24 cellular contexts compared by ENCODE assay signal in the genomic region with DNA sequence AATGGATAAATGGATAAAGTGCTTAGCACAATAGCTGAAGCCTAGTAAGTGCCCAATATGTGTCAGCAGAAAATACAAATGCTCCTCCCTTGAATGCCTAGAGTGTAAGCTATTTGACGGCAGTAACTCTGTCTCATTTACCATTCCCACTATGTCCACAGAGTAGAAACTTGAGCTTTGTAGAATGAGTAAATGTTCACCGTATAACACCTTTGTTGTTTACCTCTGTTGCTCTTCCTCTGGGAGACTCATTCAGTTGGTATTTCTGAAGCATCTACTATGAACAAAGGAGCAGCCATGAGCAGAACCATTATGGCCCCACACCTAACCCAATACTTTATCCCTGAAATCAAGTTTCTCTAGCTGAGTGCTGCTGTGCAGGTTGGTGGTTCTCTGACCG. TPM values are rescaled to one million over a fixed set of nuclear protein-coding genes. Genes with fewer than 3 reads are reported as not detected.
DNase-seq lines count a peak whose midpoint lies in the region; ATAC-seq and TF ChIP-seq lines count a peak whose summit lies in the region.
"Had no signal": no experiment of that assay in that cellular context is flagged by ENCODE, and none has a peak within 500 bp of the region (broad histone marks: within the 10 kb centered on the region; RNA-seq: fewer than 3 reads in every experiment).

No MANE protein-coding gene starts in this region.

- no peak overlapping the region for H4K91ac ChIP-seq in IMR-90 (ENCODE audit: insufficient read depth, low read depth, low read length)

- H4K5ac ChIP-seq in IMR-90 (ENCODE audit: low read depth, low read length): no peak overlapping the region

- H3K4me1 ChIP-seq in IMR-90 (ENCODE audit: control insufficient read depth, insufficient read depth, low read length): no peaks in the 10 kb centered on the region; the same call in 1 of the 2 replicates
- peaks cover under 1% of the 10 kb centered on the region for H3K4me1 ChIP-seq in RWPE2 (ENCODE audit: insufficient read depth, poor library complexity, severe bottlenecking)
- peaks cover 5% of the 10 kb centered on the region for H3K4me1 ChIP-seq in foreskin keratinocyte
- H3K4me1 ChIP-seq in GM23338 (ENCODE audit: insufficient read depth): no peaks in the 10 kb centered on the region
- H3K4me1 ChIP-seq: BE2C had no signal

- H3K9me2 ChIP-seq in GM23338 (ENCODE audit: insufficient read depth): 0 out of 2 replicates have a peak, but pooled peaks cover 3% of the 10 kb centered on the region

- no peak overlapping the region for H3K27ac Mint-ChIP-seq in GM23338
- H3K27ac Mint-ChIP-seq: CD4-positive, CD25-positive, alpha-beta regulatory T cell; CD8-positive, alpha-beta memory T cell; HFFc6; IgD-negative memory B cell had no signal

- H3K79me1 ChIP-seq in IMR-90 (ENCODE audit: low read depth in 1 of 2, low read length in 2 of 2): no peaks in the 10 kb centered on the region

- 0 out of 2 replicates have a peak overlapping the region, but pooled peaks have one; percentile 8 for H3K14ac ChIP-seq in IMR-90 (replicated peaks; ENCODE audit: low read depth, low read length)

- H3K23ac ChIP-seq in IMR-90 (ENCODE audit: low read depth, low read length): no peak overlapping the region

- H3K9ac ChIP-seq in IMR-90 (ENCODE audit: low read depth, low read length): no peak overlapping the region

- H3K9me3 Mint-ChIP-seq in GM23338: peaks cover 10% of the 10 kb centered on the region; the same call in 2 of the 3 replicates

- TF ChIP-seq RAD21 in IMR-90 (IDR thresholded peaks at IDR 0.05; ENCODE audit: low read length): no peak

- TF ChIP-seq CTCF in IMR-90 (conservative IDR thresholded peaks at IDR 0.05; ENCODE audit: low read depth, low read length) (no peak), RWPE2 (IDR thresholded peaks at IDR 0.05; ENCODE audit: poor library complexity, severe bottlenecking) (no peak), foreskin keratinocyte (conservative IDR thresholded peaks at IDR 0.05) (no peak), GM23338 (conservative IDR thresholded peaks at IDR 0.05; ENCODE audit: low read depth in 2 of 2) (no peak)

- no peak overlapping the region for H3K4me3 Mint-ChIP-seq in GM23338
- H3K4me3 Mint-ChIP-seq: CD4-positive, CD25-positive, alpha-beta regulatory T cell; CD8-positive, alpha-beta memory T cell; HFFc6; IgD-negative memory B cell had no signal

- CTCF ChIA-PET in IMR-90 (lab: Yijun Ruan, JAX): interaction anchor here (0.6 kb wide), 2 partner anchors 24 to 180 kb away, joined by 4 read pairs; no protein-coding TSS in a partner anchor

- no peaks in the 10 kb centered on the region for H3K27me3 ChIP-seq in IMR-90 (ENCODE audit: control insufficient read depth, insufficient read depth, low read length)
- H3K27me3 ChIP-seq in RWPE2 (ENCODE audit: insufficient read depth, poor library complexity, severe bottlenecking): no peaks in the 10 kb centered on the region
- H3K27me3 ChIP-seq in foreskin keratinocyte: peaks cover 6% of the 10 kb centered on the region
- H3K27me3 ChIP-seq in GM23338 (ENCODE audit: insufficient read depth): peaks cover 8% of the 10 kb centered on the region
- H3K27me3 ChIP-seq: BE2C had no signal

- H3K36me3 Mint-ChIP-seq in GM23338 (ENCODE audit: low read depth): no peaks in the 10 kb centered on the region
- H3K36me3 Mint-ChIP-seq: CD4-positive, CD25-positive, alpha-beta regulatory T cell; CD8-positive, alpha-beta memory T cell; IgD-negative memory B cell had no signal

- no peak overlapping the region for H2AFZ ChIP-seq in IMR-90 (replicated peaks; ENCODE audit: low read length, poor library complexity)
- no peak overlapping the region for H2AFZ ChIP-seq in GM23338

- H2AK5ac ChIP-seq in IMR-90 (ENCODE audit: low read depth, low read length): no peak overlapping the region

- DNase-seq in IMR-90 (no peak), RWPE2 (ENCODE audit: low spot score) (no peak), foreskin keratinocyte (peak in 1 of 2 donors; percentile 60), GM23338 (ENCODE audit: low spot score) (no peak)
- DNase-seq: ACHN; BE2C; C1 segment of cervical spinal cord; CD4-positive, CD25-positive, alpha-beta regulatory T cell; CD8-positive, alpha-beta memory T cell; COR-L47; DMS 273 treated with DMSO at 0.1 percent for 48 hours; DMS53; DND-41; EL; GOT3; H7; HFFc6; KBM-7 had no signal

- ATAC-seq in IMR-90 (ENCODE audit: low read depth) (no peak), RWPE2 (ENCODE audit: low read depth) (peak; percentile 62), foreskin keratinocyte (peak; percentile 62), HG03378 (IDR thresholded peaks at IDR 0.05; ENCODE audit: unreplicated experiment) (no peak), GM23338 (no peak), GM21360 (IDR thresholded peaks at IDR 0.05; ENCODE audit: unreplicated experiment) (no peak)
- ATAC-seq: GM12878, HCT116 had no signal

- dilution Hi-C loops in IMR-90 (cut with HindIII; ENCODE audit: low sequenced_read_pairs, unreplicated experiment): no loop called here

- no CpG with 5 or more reads among the region's 3 CpGs for WGBS in IMR-90 (ENCODE audit: extremely low coverage in 2 of 2, insufficient read length in 1 of 2), 2 experiments

- H3K4ac ChIP-seq in IMR-90 (ENCODE audit: low read depth, low read length): no peak overlapping the region

- no peaks in the 10 kb centered on the region for H4K20me1 ChIP-seq in IMR-90 (ENCODE audit: insufficient read depth, low read length)
- H4K20me1 ChIP-seq in GM23338 (replicated peaks; ENCODE audit: insufficient read depth): no peaks in the 10 kb centered on the region

- no peak overlapping the region for H3K4me3 ChIP-seq in IMR-90 (ENCODE audit: insufficient read depth, low read depth, low read length)
- H3K4me3 ChIP-seq in RWPE2 (ENCODE audit: severe bottlenecking): no peak overlapping the region
- H3K4me3 ChIP-seq in GM23338: no peak overlapping the region
- H3K4me3 ChIP-seq: GM12878 had no signal

- H3K56ac ChIP-seq in IMR-90 (ENCODE audit: extremely low read depth, insufficient read depth, low read length): no peak overlapping the region

- H2BK20ac ChIP-seq in IMR-90 (ENCODE audit: low read depth, low read length): no peak overlapping the region

- H2BK15ac ChIP-seq in IMR-90 (ENCODE audit: low read depth, low read length): no peak overlapping the region; the same call in 2 of the 3 replicates

- no peak overlapping the region for H3K18ac ChIP-seq in IMR-90 (ENCODE audit: low read depth, low read length)

- H3K27me3 Mint-ChIP-seq in GM23338 (ENCODE audit: insufficient read depth, low read depth, poor library complexity): peaks cover 9% of the 10 kb centered on the region

- intact Hi-C loops in IMR-90 (cut with micrococcal nuclease): no loop called here

- H3K27ac ChIP-seq in IMR-90 (ENCODE audit: insufficient read depth, low read length) (no peak overlapping the region), RWPE2 (ENCODE audit: poor library complexity, severe bottlenecking) (no peak overlapping the region), foreskin keratinocyte (no peak overlapping the region), GM23338 (ENCODE audit: low read depth) (no peak overlapping the region)

- no peak overlapping the region for H2AK9ac ChIP-seq in IMR-90 (replicated peaks; ENCODE audit: low read depth, low read length, poor library complexity)

- H4K8ac ChIP-seq in IMR-90 (ENCODE audit: low read depth in 2 of 2, low read length in 2 of 2): no peak overlapping the region

- no peaks in the 10 kb centered on the region for H3F3A ChIP-seq in GM23338 (replicated peaks; ENCODE audit: low read depth)

- no peak overlapping the region for H3K4me2 ChIP-seq in IMR-90 (ENCODE audit: low read depth, low read length)
- H3K4me2 ChIP-seq in GM23338: no peak overlapping the region

- in situ Hi-C loops in IMR-90 (cut with MboI; ENCODE audit: low sequenced_read_pairs): no loop called here

- POLR2A ChIA-PET in IMR-90 (lab: Charles Lee; ENCODE audit: unreplicated experiment): no interaction called here

- H3K9me3 ChIP-seq in IMR-90 (ENCODE audit: control insufficient read depth, insufficient read depth, low read length) (no peaks in the 10 kb centered on the region), RWPE2 (ENCODE audit: severe bottlenecking) (no peaks in the 10 kb centered on the region)
- H3K9me3 ChIP-seq: BE2C had no signal

- H3K4me1 Mint-ChIP-seq in GM23338: no peaks in the 10 kb centered on the region
- H3K4me1 Mint-ChIP-seq: CD4-positive, CD25-positive, alpha-beta regulatory T cell; CD8-positive, alpha-beta memory T cell had no signal

- H3K36me3 ChIP-seq in IMR-90 (ENCODE audit: control insufficient read depth, insufficient read depth, low read length): no peaks in the 10 kb centered on the region
- no peaks in the 10 kb centered on the region for H3K36me3 ChIP-seq in RWPE2 (ENCODE audit: low read depth)
- H3K36me3 ChIP-seq in GM23338 (ENCODE audit: insufficient read depth): no peaks in the 10 kb centered on the region; the same call in 1 of the 2 replicates
- H3K36me3 ChIP-seq: BE2C had no signal

- no peak for TF ChIP-seq POLR2A in IMR-90 (IDR thresholded peaks at IDR 0.05; ENCODE audit: low read depth, low read length)

- no peaks in the 10 kb centered on the region for H3K79me2 ChIP-seq in GM23338 (replicated peaks; ENCODE audit: insufficient read depth)

- BruUV-seq in IMR-90 (replicated peaks; lab: Mats Ljungman, UMichigan): no TSS peak

- H2BK5ac ChIP-seq in IMR-90 (ENCODE audit: low read depth, low read length, poor library complexity, severe bottlenecking): no peak overlapping the region

- 0 out of 2 replicates have a peak, but pooled peaks cover 3% of the 10 kb centered on the region for H3K9me1 ChIP-seq in IMR-90 (ENCODE audit: insufficient read depth, low read length)

- H2BK120ac ChIP-seq in IMR-90 (ENCODE audit: low read depth, low read length): no peak overlapping the region

TF ChIP-seq in IMR-90, 13 proteins besides CTCF, POLR2A, EP300 and RAD21 (continues in another document):
- no peak for TF ChIP-seq NFE2L2 (IDR thresholded peaks at IDR 0.05; ENCODE audit: low read depth, low read length)
- no peak for TF ChIP-seq MXI1 (IDR thresholded peaks at IDR 0.05; ENCODE audit: borderline replicate concordance, low read depth, low read length)

TF ChIP-seq in GM23338, 12 proteins besides CTCF, POLR2A, EP300 and RAD21 (continues in another document):
- no peak for TF ChIP-seq NANOG (IDR thresholded peaks at IDR 0.05; ENCODE audit: borderline replicate concordance)

RNA-seq across cellular contexts. Expression of a gene that starts 8.4 kb away (rescaled TPM):
- total RNA-seq in IMR-90 (2012; rRNA removed) (1.6 and 2.2 TPM in 2 replicates), foreskin keratinocyte (0.17 and 0.18 TPM in 2 replicates)
- polyA plus RNA-seq in IMR-90 (2012; rRNA removed) (1.0 and 1.4 TPM in 2 replicates), foreskin keratinocyte (0.04 and 0.07 TPM in 2 replicates), GM23338 (2016; fragmentation: Nextera tagmentation; extraction: Ambion mirVana) (0.84 and 0.89 TPM in 2 replicates)
- 0.45 and 0.50 TPM in 2 replicates for polyA plus RNA-seq in IMR-90 (2012; cell fraction: cytosol; rRNA removed)
- 0.26 and 1.4 TPM in 2 replicates for polyA plus RNA-seq in IMR-90 (2012; cell fraction: nucleus; rRNA removed; ENCODE audit: low replicate concordance)
- total RNA-seq in GM23338 (2014; rRNA removed; shearing (Covaris generic)): 1.3 and 2.0 TPM in 2 replicates
- total RNA-seq: CD4-positive, CD25-positive, alpha-beta regulatory T cell; CD8-positive, alpha-beta memory T cell; G401; GM12878; HFFc6 had no signal
- polyA plus RNA-seq: CD4-positive, CD25-positive, alpha-beta regulatory T cell; CD8-positive, alpha-beta memory T cell; GM12878; IgD-negative memory B cell had no signal

Comparison
In these comparisons a context has a peak if more than half of its experiments do, and no peak if none do; other contexts are left out.
1. ATAC-seq: peak in RWPE2 (single experiment) and foreskin keratinocyte (single experiment); none in IMR-90 (single experiment), HG03378 (single experiment), GM23338 (single experiment) and GM21360 (single experiment).